In the genomic region with DNA sequence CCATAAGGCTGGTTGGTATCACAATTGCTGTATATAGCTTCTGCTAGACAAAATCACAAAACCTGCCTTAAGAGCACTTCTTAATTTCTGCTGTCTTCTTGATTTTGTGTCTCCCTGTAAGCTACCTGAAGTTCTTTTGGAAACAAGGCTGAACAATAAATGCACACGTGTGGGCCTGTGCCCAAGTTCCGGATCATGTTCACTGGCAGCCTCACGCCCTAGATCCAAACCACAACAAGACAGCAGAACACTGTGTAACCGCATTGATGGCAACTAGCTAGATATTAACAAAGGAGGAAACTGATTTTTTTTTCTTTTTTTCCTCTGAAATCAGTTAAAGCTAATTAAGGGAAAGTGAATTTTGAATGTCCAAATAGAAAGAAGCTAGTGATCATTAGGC, we compare ENCODE assay signal across 17 cellular contexts.
"Had no signal": no experiment of that assay in that cellular context is flagged by ENCODE, and none has a peak within 500 bp of the region (broad histone marks: within the 10 kb centered on the region; RNA-seq: fewer than 3 reads in every experiment).

No MANE protein-coding gene starts in this region.

- H3K36me3 Mint-ChIP-seq: natural killer cell treated with Interleukin-12 subunit alpha and Interleukin-12 subunit beta and Interleukin-15 and Interleukin-18, amount 100 ng/mL, for 72 hours had no signal

- ATAC-seq: activated CD8-positive, alpha-beta T cell treated with anti-CD3 and anti-CD28 coated beads, Interleukin-2, amount 10 ng/mL, durations not matched to agents 7 days and 5 days; activated naive CD8-positive, alpha-beta T cell treated with anti-CD3 and anti-CD28 coated beads, Interleukin-2, amount 50 U/mL, for 24 hours; natural killer cell treated with Interleukin-12 subunit alpha and Interleukin-12 subunit beta and Interleukin-15 and Interleukin-18, amount 100 ng/mL, for 72 hours had no signal

- H3K9me3 ChIP-seq: sigmoid colon, spleen had no signal

- H3K9ac ChIP-seq: parathyroid adenoma had no signal

- H3K27me3 ChIP-seq: sigmoid colon, spleen had no signal

- H3K4me3 ChIP-seq: sigmoid colon, spleen had no signal

- H3K36me3 ChIP-seq: sigmoid colon, spleen had no signal

- H3K4me3 Mint-ChIP-seq: activated CD4-positive, alpha-beta T cell treated with anti-CD3 and anti-CD28 coated beads, Interleukin-2, amount 10 ng/mL, durations not matched to agents 7 days and 5 days; activated CD8-positive, alpha-beta T cell treated with anti-CD3 and anti-CD28 coated beads, Interleukin-2, amount 10 ng/mL, durations not matched to agents 7 days and 5 days; activated naive CD4-positive, alpha-beta T cell treated with anti-CD3 and anti-CD28 coated beads for 36 hours; activated naive CD8-positive, alpha-beta T cell treated with anti-CD3 and anti-CD28 coated beads, Interleukin-2, amount 50 U/mL, for 24 hours; activated T-cell treated with anti-CD3 and anti-CD28 coated beads, Interleukin-2, amount 50 U/mL, for 24 hours; brain; dendritic cell treated with granulocyte-macrophage colony-stimulating factor and Interleukin-4, amounts not matched to agents 40 ng/mL and 50 ng/mL, for 4 days; natural killer cell treated with Interleukin-12 subunit alpha and Interleukin-12 subunit beta and Interleukin-15 and Interleukin-18, amount 100 ng/mL, for 72 hours; stimulated activated naive B cell treated with anti-CD40 and anti-IgM and Interleukin-4, amounts not matched to agents 10 μg/mL and 1 μg/mL and 100 μg/mL, for 72 hours had no signal

- H3K9me3 Mint-ChIP-seq: activated CD4-positive, alpha-beta T cell treated with anti-CD3 and anti-CD28 coated beads, Interleukin-2, amount 10 ng/mL, durations not matched to agents 7 days and 5 days; activated naive CD4-positive, alpha-beta T cell treated with anti-CD3 and anti-CD28 coated beads for 36 hours; activated naive CD8-positive, alpha-beta T cell treated with anti-CD3 and anti-CD28 coated beads, Interleukin-2, amount 50 U/mL, for 24 hours; activated T-cell treated with anti-CD3 and anti-CD28 coated beads, Interleukin-2, amount 50 U/mL, for 24 hours; activated T-helper 2 cell treated with anti-CD3 and anti-CD28 coated beads, Interferon-gamma antibody, Interleukin-2, Interleukin-4, amounts not matched to agents 10 μg/mL and 5 μg/mL and 100 μg/mL, durations not matched to agents 14 hours and 24 hours and 36 hours; brain; dendritic cell treated with granulocyte-macrophage colony-stimulating factor and Interleukin-4, amounts not matched to agents 40 ng/mL and 50 ng/mL, for 4 days; natural killer cell treated with Interleukin-12 subunit alpha and Interleukin-12 subunit beta and Interleukin-15 and Interleukin-18, amount 100 ng/mL, for 72 hours; stimulated activated naive B cell treated with anti-CD40 and anti-IgM and Interleukin-4, amounts not matched to agents 10 μg/mL and 1 μg/mL and 100 μg/mL, for 72 hours had no signal

- H3K4me1 ChIP-seq: sigmoid colon, spleen had no signal

- H3K79me2 ChIP-seq: parathyroid adenoma had no signal

- H2AFZ ChIP-seq: parathyroid adenoma had no signal

- DNase-seq: activated CD4-positive, alpha-beta T cell treated with anti-CD3 and anti-CD28 coated beads, Interleukin-2, amount 10 ng/mL, durations not matched to agents 7 days and 5 days; activated CD8-positive, alpha-beta T cell treated with anti-CD3 and anti-CD28 coated beads, Interleukin-2, amount 10 ng/mL, durations not matched to agents 7 days and 5 days; activated naive CD4-positive, alpha-beta T cell treated with anti-CD3 and anti-CD28 coated beads for 36 hours; activated naive CD8-positive, alpha-beta T cell treated with anti-CD3 and anti-CD28 coated beads, Interleukin-2, amount 50 U/mL, for 24 hours; activated T-cell treated with anti-CD3 and anti-CD28 coated beads, Interleukin-2, amount 50 U/mL, for 24 hours; anterior cingulate cortex; foreskin melanocyte; mesendoderm; sigmoid colon; spleen; stimulated activated CD4-positive, alpha-beta T cell treated with anti-CD3 and anti-CD28 coated beads, Interleukin-4, amount 100 ng/mL, for 4 hours; stimulated activated naive B cell treated with anti-CD40 and anti-IgM and Interleukin-4, amounts not matched to agents 10 μg/mL and 1 μg/mL and 100 μg/mL, for 72 hours had no signal

- H3K27me3 Mint-ChIP-seq: activated CD4-positive, alpha-beta T cell treated with anti-CD3 and anti-CD28 coated beads, Interleukin-2, amount 10 ng/mL, durations not matched to agents 7 days and 5 days; activated naive CD8-positive, alpha-beta T cell treated with anti-CD3 and anti-CD28 coated beads, Interleukin-2, amount 50 U/mL, for 24 hours; activated T-cell treated with anti-CD3 and anti-CD28 coated beads, Interleukin-2, amount 50 U/mL, for 24 hours; dendritic cell treated with granulocyte-macrophage colony-stimulating factor and Interleukin-4, amounts not matched to agents 40 ng/mL and 50 ng/mL, for 4 days had no signal

- H3K27ac ChIP-seq: parathyroid adenoma, sigmoid colon, spleen had no signal

- H3K27ac Mint-ChIP-seq: activated CD8-positive, alpha-beta T cell treated with anti-CD3 and anti-CD28 coated beads, Interleukin-2, amount 10 ng/mL, durations not matched to agents 7 days and 5 days; activated naive CD4-positive, alpha-beta T cell treated with anti-CD3 and anti-CD28 coated beads for 36 hours; activated naive CD8-positive, alpha-beta T cell treated with anti-CD3 and anti-CD28 coated beads, Interleukin-2, amount 50 U/mL, for 24 hours; activated T-cell treated with anti-CD3 and anti-CD28 coated beads, Interleukin-2, amount 50 U/mL, for 24 hours; activated T-helper 2 cell treated with anti-CD3 and anti-CD28 coated beads, Interferon-gamma antibody, Interleukin-2, Interleukin-4, amounts not matched to agents 10 μg/mL and 5 μg/mL and 100 μg/mL, durations not matched to agents 14 hours and 24 hours and 36 hours; dendritic cell treated with granulocyte-macrophage colony-stimulating factor and Interleukin-4, amounts not matched to agents 40 ng/mL and 50 ng/mL, for 4 days; natural killer cell treated with Interleukin-12 subunit alpha and Interleukin-12 subunit beta and Interleukin-15 and Interleukin-18, amount 100 ng/mL, for 72 hours; stimulated activated naive B cell treated with anti-CD40 and anti-IgM and Interleukin-4, amounts not matched to agents 10 μg/mL and 1 μg/mL and 100 μg/mL, for 72 hours had no signal
